In the genomic region with DNA sequence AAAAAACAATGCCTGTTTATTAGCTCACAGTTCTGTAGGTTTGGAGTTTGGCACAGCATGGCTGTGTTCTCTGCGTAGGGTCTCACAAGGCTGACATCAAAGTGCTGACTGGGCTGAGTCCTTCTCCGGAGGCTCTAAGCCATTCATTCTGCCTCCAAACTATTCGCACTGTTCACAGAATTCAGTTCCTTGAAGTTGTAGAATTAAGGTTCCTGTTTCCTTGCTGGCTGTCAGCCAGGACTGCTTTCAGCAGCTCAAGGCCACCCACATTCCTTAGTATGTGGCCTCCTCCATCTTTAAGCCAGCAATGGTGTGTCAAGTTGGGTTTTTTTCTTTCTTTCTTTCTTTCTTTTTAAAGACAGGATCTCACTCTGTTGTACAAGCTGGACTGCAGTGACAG, we compare ENCODE assay signal across 22 cellular contexts.
"Had no signal": no experiment of that assay in that cellular context is flagged by ENCODE, and none has a peak within 500 bp of the region (broad histone marks: within the 10 kb centered on the region; RNA-seq: fewer than 3 reads in every experiment).

No MANE protein-coding gene starts in this region.

- H3K9me3 ChIP-seq: adrenal gland had no signal

- H3K27ac ChIP-seq: adrenal gland, coronary artery, epithelial cell of prostate, foreskin keratinocyte, neural progenitor cell, upper lobe of left lung had no signal

- H3K9ac ChIP-seq: neural progenitor cell had no signal

- H3K4me3 Mint-ChIP-seq: activated naive CD8-positive, alpha-beta T cell; activated T-cell treated with anti-CD3 and anti-CD28 coated beads, Interleukin-2, amount 50 U/mL, for 4 hours; endodermal cell; naive thymus-derived CD4-positive, alpha-beta T cell; neural progenitor cell; WTC11 had no signal

- H3K27ac Mint-ChIP-seq: activated naive CD8-positive, alpha-beta T cell; activated T-helper 2 cell treated with anti-CD3 and anti-CD28 coated beads, Interferon-gamma antibody, Interleukin-2, Interleukin-4, amounts not matched to agents 10 μg/mL and 5 μg/mL and 100 μg/mL, durations not matched to agents 14 hours and 24 hours and 36 hours; endodermal cell; naive thymus-derived CD4-positive, alpha-beta T cell; neural progenitor cell; WTC11 had no signal

- H3K36me3 ChIP-seq: adrenal gland, neural progenitor cell, upper lobe of left lung had no signal

- H3K4me3 ChIP-seq: adrenal gland, coronary artery, lung, neural progenitor cell, upper lobe of left lung had no signal

- ATAC-seq: activated T-cell treated with anti-CD3 and anti-CD28 coated beads, Interleukin-2, amount 50 U/mL, for 4 hours; foreskin keratinocyte; left lobe of liver; naive thymus-derived CD4-positive, alpha-beta T cell; stimulated activated naive CD8-positive, alpha-beta T cell treated with anti-CD3 and anti-CD28 coated beads, Interleukin-15, Interleukin-2, amounts not matched to agents 100 U/mL and 50 U/mL, for 24 hours; WTC11 had no signal

- H3K9me3 Mint-ChIP-seq: activated T-cell treated with anti-CD3 and anti-CD28 coated beads, Interleukin-2, amount 50 U/mL, for 4 hours; activated T-helper 2 cell treated with anti-CD3 and anti-CD28 coated beads, Interferon-gamma antibody, Interleukin-2, Interleukin-4, amounts not matched to agents 10 μg/mL and 5 μg/mL and 100 μg/mL, durations not matched to agents 14 hours and 24 hours and 36 hours had no signal

- H3K4me1 ChIP-seq: adrenal gland, foreskin keratinocyte, neural progenitor cell, upper lobe of left lung had no signal

- H3K36me3 Mint-ChIP-seq: activated naive CD8-positive, alpha-beta T cell; naive thymus-derived CD4-positive, alpha-beta T cell; WTC11 had no signal

- H3K4me1 Mint-ChIP-seq: naive thymus-derived CD4-positive, alpha-beta T cell; neural progenitor cell had no signal

- H3K27me3 ChIP-seq: adrenal gland, foreskin keratinocyte, neural progenitor cell, upper lobe of left lung had no signal

- DNase-seq: activated CD8-positive, alpha-beta memory T cell treated with anti-CD3 and anti-CD28 coated beads for 24 hours; activated CD8-positive, alpha-beta memory T cell treated with anti-CD3 and anti-CD28 coated beads, Interleukin-2, amount 50 U/mL, for 4 hours; activated naive CD4-positive, alpha-beta T cell; activated T-cell treated with anti-CD3 and anti-CD28 coated beads, Interleukin-2, amount 50 U/mL, for 4 hours; adrenal gland; central memory CD4-positive, alpha-beta T cell; endodermal cell; foreskin keratinocyte; kidney; naive thymus-derived CD4-positive, alpha-beta T cell; retina; stimulated activated CD4-positive, alpha-beta T cell treated with anti-CD3 and anti-CD28 coated beads, Interleukin-4, amount 100 ng/mL, for 24 hours; stimulated activated naive CD8-positive, alpha-beta T cell treated with anti-CD3 and anti-CD28 coated beads, Interleukin-15, Interleukin-2, amounts not matched to agents 100 U/mL and 50 U/mL, for 24 hours; upper lobe of left lung had no signal
